1 cellular context compared by ENCODE assay signal in the genomic region with DNA sequence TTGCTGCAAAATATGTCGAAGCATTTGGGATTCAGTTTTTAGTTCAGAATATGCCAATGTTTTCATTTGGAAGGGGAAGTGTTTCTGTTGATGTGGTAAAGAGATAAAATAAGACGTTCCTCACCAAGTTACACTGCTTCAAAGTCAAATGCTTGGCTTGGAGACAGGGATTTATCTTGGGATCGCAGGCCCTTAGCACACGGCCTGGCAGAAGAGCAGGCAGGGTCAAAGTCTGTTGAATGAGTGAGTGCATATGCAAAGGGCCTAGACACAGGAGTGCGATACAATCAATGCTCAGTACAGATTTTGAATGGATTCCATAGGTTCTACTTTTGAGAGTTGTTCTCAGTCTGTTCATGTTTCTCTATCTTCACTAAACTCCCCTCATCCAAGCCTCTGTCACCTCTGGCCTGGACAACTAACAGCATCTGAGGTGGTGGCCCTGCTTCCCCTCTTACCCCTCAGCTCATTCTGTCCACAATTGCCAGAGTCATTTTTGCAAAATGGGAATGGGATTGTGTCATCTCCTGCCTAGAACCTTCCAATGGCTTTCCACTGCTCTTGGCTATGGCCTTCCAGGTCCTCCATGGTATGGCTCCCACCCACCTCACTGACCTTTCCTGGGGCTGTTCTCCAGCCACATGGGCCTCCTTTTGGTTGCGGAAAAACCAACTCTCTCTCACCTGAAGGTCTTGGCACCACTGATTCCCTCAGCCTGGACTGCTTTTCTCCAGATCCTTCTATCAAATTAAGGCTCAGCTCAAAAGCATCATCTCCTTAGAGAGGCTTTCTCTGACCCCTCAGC.
TF ChIP-seq lines count a peak whose summit lies in the region.

No MANE protein-coding gene starts in this region.

TF ChIP-seq in endothelial cell of umbilical vein, 7 proteins besides CTCF, POLR2A, EP300 and RAD21 (continued from another document):
- peak; percentile 43 for TF ChIP-seq GATA2 (IDR thresholded peaks at IDR 0.05; ENCODE audit: insufficient read depth, insufficient read length, low read depth, low read length)
